Comparison of ENCODE assay signal across 8 cellular contexts in genomic region chr4:139665079-139665689, GRCh38. TPM values are rescaled to one million over a fixed set of nuclear protein-coding genes. Genes with fewer than 3 reads are reported as not detected.
DNase-seq lines count a peak whose midpoint lies in the region; ATAC-seq and TF ChIP-seq lines count a peak whose summit lies in the region.

No MANE protein-coding gene starts in this region.

- peaks cover 2 to 9% of the 10 kb centered on the region in 2 donors for H3K4me1 ChIP-seq in ascending aorta
- H3K4me1 ChIP-seq in lung (ENCODE audit: control insufficient read depth in 2 of 2, insufficient read depth in 2 of 2, low read length in 2 of 2): peaks cover 14 to 16% of the 10 kb centered on the region in 2 donors

- WGBS in lung, 2 donors: 67 to 70% methylated on average over 10 of the region's 10 CpGs

- H3K27ac ChIP-seq in ascending aorta (peak overlapping the region; percentile 69 to 88), lung (ENCODE audit: low read depth in 1 of 2, low read length in 1 of 2) (peak overlapping the region; percentile 85 to 87)

- H3K4me3 ChIP-seq in ascending aorta (peak overlapping the region; percentile 61 to 64), lung (peak overlapping the region; percentile 46)

- intact Hi-C loops in ascending aorta (cut with DNase I): loop anchor here (5.0 kb wide), 1 partner anchor 487 kb away; the partner anchor contains the start of gene MAML3

- H3K9me3 ChIP-seq in ascending aorta (no peaks in the 10 kb centered on the region), lung (ENCODE audit: control insufficient read depth in 2 of 2, insufficient read depth in 1 of 2, low read length in 1 of 2) (no peaks in the 10 kb centered on the region)

- ATAC-seq in lung (ENCODE audit: insufficient read depth, low FRiP score): no peak

- peak; percentile 9 for DNase-seq in stimulated activated CD4-positive, alpha-beta T cell treated with anti-CD3 and anti-CD28 coated beads, Interleukin-15, amount 100 ng/mL, for 24 hours
- no peak for DNase-seq in stimulated activated CD4-positive, alpha-beta T cell treated with anti-CD3 and anti-CD28 coated beads, Interleukin-2, amount 100 ng/mL, for 24 hours
- DNase-seq in ascending aorta (ENCODE audit: low spot score in 2 of 2) (no peak), lung (ENCODE audit: low spot score) (no peak), UCSD-AML1 (lab: John Stamatoyannopoulos, UW; ENCODE audit: unreplicated experiment) (no peak), DMS79 (lab: John Stamatoyannopoulos, UW) (no peak), DMS79 treated with DMSO at 0.1 percent for 48 hours (lab: John Stamatoyannopoulos, UW) (no peak), NCI-H446 treated with DMSO at 0.1 percent for 48 hours (lab: John Stamatoyannopoulos, UW) (no peak)

- H3K27me3 ChIP-seq in ascending aorta: no peaks in the 10 kb centered on the region
- H3K27me3 ChIP-seq in lung (ENCODE audit: control insufficient read depth, insufficient read depth): no peaks in the 10 kb centered on the region

- no peaks in the 10 kb centered on the region for H3K36me3 ChIP-seq in ascending aorta
- H3K36me3 ChIP-seq in lung (ENCODE audit: control insufficient read depth in 2 of 2, insufficient read depth in 2 of 2, low read length in 2 of 2): no peaks in the 10 kb centered on the region

- TF ChIP-seq CTCF in ascending aorta (IDR thresholded peaks at IDR 0.05) (no peak), lung (IDR thresholded peaks at IDR 0.05; ENCODE audit: control extremely low read depth, extremely low read depth) (no peak)

RNA-seq across cellular contexts. Expression of gene MGST2, which starts 0.4 kb away (rescaled TPM):
- total RNA-seq in ascending aorta (34.4 TPM), lung (10 to 100 TPM; 51.7 to 54.1 TPM)
- polyA plus RNA-seq in lung: 100 to 1,000 TPM in 1 of 2 donors, 10 to 100 TPM in 1; 66.1 to 171 TPM
